In the genomic region with DNA sequence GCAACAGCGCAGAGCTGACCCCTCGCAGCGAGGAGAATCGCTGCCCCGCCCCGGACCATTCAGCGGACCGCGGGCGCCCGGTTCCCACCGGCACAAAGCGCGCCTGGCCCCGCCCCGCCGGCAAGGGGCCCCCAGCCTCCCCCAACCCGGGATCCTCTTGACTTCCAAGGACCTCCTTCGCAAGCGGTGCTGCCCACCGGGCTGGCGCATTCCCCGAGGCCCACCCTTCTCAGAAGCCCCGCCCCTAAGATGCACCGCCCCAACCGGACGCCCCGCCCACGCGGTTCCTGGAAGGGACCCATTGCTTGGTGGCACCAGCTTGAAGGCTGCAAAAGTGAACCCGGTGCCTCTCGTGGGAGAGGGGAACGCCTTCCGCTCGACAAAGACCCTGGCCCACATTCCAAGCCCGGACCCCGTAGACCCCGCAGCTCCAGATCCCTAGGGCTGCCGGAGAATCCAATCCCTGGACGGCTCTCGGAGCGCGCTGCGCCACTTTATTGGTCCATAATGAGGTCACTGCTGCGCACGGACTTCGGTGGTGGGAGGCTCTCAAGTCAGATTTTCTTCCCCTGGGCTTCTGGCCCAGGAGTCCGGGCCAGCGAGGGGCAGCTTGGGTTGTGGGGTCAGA, we compare ENCODE assay signal across 9 cellular contexts. TPM values are rescaled to one million over a fixed set of nuclear protein-coding genes. Genes with fewer than 3 reads are reported as not detected.
DNase-seq lines count a peak whose midpoint lies in the region; ATAC-seq, FAIRE-seq and TF ChIP-seq lines count a peak whose summit lies in the region.
"Had no signal": no experiment of that assay in that cellular context is flagged by ENCODE, and none has a peak within 500 bp of the region (broad histone marks: within the 10 kb centered on the region; RNA-seq: fewer than 3 reads in every experiment).

No MANE protein-coding gene starts in this region.

- POLR2A ChIA-PET in HEK293T (lab: Yijun Ruan, JAX), result interaction anchor here (1.1 to 2.5 kb wide), 3 partner anchors 10 to 96 kb away, joined by 3 to 14 read pairs (median 4); partner anchors contain the start of gene ICMT

- H3K9me3 ChIP-seq in BE2C (no peaks in the 10 kb centered on the region), RWPE2 (ENCODE audit: severe bottlenecking) (no peaks in the 10 kb centered on the region), small intestine (ENCODE audit: control insufficient read depth, low read depth) (no peaks in the 10 kb centered on the region)

- TF ChIP-seq CTCF in BE2C (IDR thresholded peaks at IDR 0.05; ENCODE audit: low read depth, low read length) (no peak), RWPE2 (IDR thresholded peaks at IDR 0.05; ENCODE audit: poor library complexity, severe bottlenecking) (no peak)

- H3K4me1 ChIP-seq in BE2C (no peaks in the 10 kb centered on the region), RWPE2 (ENCODE audit: insufficient read depth, poor library complexity, severe bottlenecking) (no peaks in the 10 kb centered on the region), small intestine (ENCODE audit: control insufficient read depth in 2 of 2, insufficient read depth in 1 of 2, low read depth in 1 of 2, low read length in 1 of 2) (peaks cover 2 to 4% of the 10 kb centered on the region in 2 donors)

- WGBS in small intestine, 3 donors, result 4 to 7% (median 5%) methylated on average over 32 to 49 of the region's 49 CpGs

- FAIRE-seq in small intestine (lab: Jason Lieb, UNC), result no peak

- no peaks in the 10 kb centered on the region for H3K36me3 ChIP-seq in BE2C
- H3K36me3 ChIP-seq in RWPE2 (ENCODE audit: low read depth), result no peaks in the 10 kb centered on the region
- no peaks in the 10 kb centered on the region for H3K36me3 ChIP-seq in small intestine (ENCODE audit: control insufficient read depth in 2 of 2, insufficient read depth in 2 of 2, low read length in 2 of 2)

- DNase-seq in BE2C (peak; percentile 89), HEK293T (ENCODE audit: extremely low spot score) (peak; percentile 71), RWPE2 (ENCODE audit: low spot score) (peak; percentile 72), T47D (ENCODE audit: low read depth in 1 of 2, low spot score in 1 of 2) (peak; percentile 47 to 69), small intestine (peak; percentile 22), NCI-H226 (no peak), mesenteric fat pad (ENCODE audit: low spot score) (no peak)

- H3K4me3 ChIP-seq in BE2C (ENCODE audit: low read depth, low read length) (peak overlapping the region; percentile 52), RWPE2 (ENCODE audit: severe bottlenecking) (peak overlapping the region; percentile 24), small intestine (ENCODE audit: low read depth in 1 of 2, low read length in 2 of 2) (peak overlapping the region in 1 of 2 donors; percentile 17)

- H3K27me3 ChIP-seq in BE2C (peaks cover 20% of the 10 kb centered on the region), RWPE2 (ENCODE audit: insufficient read depth, poor library complexity, severe bottlenecking) (peaks cover 55% of the 10 kb centered on the region), small intestine (ENCODE audit: control insufficient read depth in 2 of 2, insufficient read depth in 2 of 2, low read length in 2 of 2) (peaks cover 13 to 32% of the 10 kb centered on the region in 2 donors)

- H3K27ac ChIP-seq in RWPE2 (ENCODE audit: poor library complexity, severe bottlenecking), result no peak overlapping the region
- no peak overlapping the region for H3K27ac ChIP-seq in small intestine (ENCODE audit: low read depth in 1 of 2, low read length in 1 of 2)

- CTCF ChIA-PET in HEK293T (lab: Yijun Ruan, JAX), result interaction anchor here (0.6 to 3.1 kb wide), 17 partner anchors 8 to 411 kb away, joined by 3 to 28 read pairs (median 6); no protein-coding TSS in a partner anchor

- in situ Hi-C loops in T47D (cut with HindIII; ENCODE audit: low pct_unique_long_range_greater_than_20kb, low sequenced_read_pairs), result no loop called here

- peak; percentile 11 for ATAC-seq in RWPE2 (ENCODE audit: low read depth)
- no peak for ATAC-seq in GM18858 (IDR thresholded peaks at IDR 0.05; ENCODE audit: unreplicated experiment)

TF ChIP-seq in HEK293T, 16 proteins besides CTCF, POLR2A, EP300 and RAD21:
- TF ChIP-seq L3MBTL2 (conservative IDR thresholded peaks at IDR 0.05) (no peak), FOXA1 (IDR thresholded peaks at IDR 0.05) (no peak), ELF4 (IDR thresholded peaks at IDR 0.05) (no peak), BHLHE40 (IDR thresholded peaks at IDR 0.05; ENCODE audit: borderline replicate concordance) (no peak), NFRKB (IDR thresholded peaks at IDR 0.05) (no peak), SUZ12 (IDR thresholded peaks at IDR 0.05) (no peak), SP1 (IDR thresholded peaks at IDR 0.05) (no peak), FOXK2 (IDR thresholded peaks at IDR 0.05) (no peak), HDGF (IDR thresholded peaks at IDR 0.05; ENCODE audit: borderline replicate concordance) (no peak)

RNA-seq across cellular contexts. Expression of gene HES3, which starts 2.0 kb away (rescaled TPM):
- polyA plus RNA-seq in BE2C (2012; ENCODE audit: insufficient read depth, insufficient read length, low read depth), result not detected
- not detected for polyA plus RNA-seq in small intestine
- not detected for total RNA-seq in mesenteric fat pad
- total RNA-seq: skeletal muscle tissue had no signal

RNA-seq across cellular contexts. Expression of gene ICMT, which starts 10.2 kb away (rescaled TPM):
- 25.8 TPM for polyA plus RNA-seq in BE2C (2012; ENCODE audit: insufficient read depth, insufficient read length, low read depth)
- 10 to 100 TPM; 16.5 to 37.0 (median 25.7) TPM for polyA plus RNA-seq in small intestine
- total RNA-seq in mesenteric fat pad, result 72.9 TPM

RNA-seq across cellular contexts. Expression of gene GPR153, which starts 14.9 kb away (rescaled TPM):
- polyA plus RNA-seq in BE2C (2012; ENCODE audit: insufficient read depth, insufficient read length, low read depth), result 2.1 TPM
- polyA plus RNA-seq in small intestine, result 10 to 100 TPM in 2 of 3 donors, 1 to 10 TPM in 1; 6.5 to 34.9 (median 22.2) TPM
- total RNA-seq in mesenteric fat pad, result 32.3 TPM

RNA-seq across cellular contexts. Expression of gene RNF207, which starts 40.1 kb away (rescaled TPM):
- polyA plus RNA-seq in BE2C (2012; ENCODE audit: insufficient read depth, insufficient read length, low read depth), result 19.9 TPM
- 10 to 100 TPM in 1 of 3 donors, 1 to 10 TPM in 2; 5.1 to 29.5 (median 5.7) TPM for polyA plus RNA-seq in small intestine
- 14.7 TPM for total RNA-seq in mesenteric fat pad

RNA-seq across cellular contexts. Expression of gene RPL22, which starts 46.6 kb away (rescaled TPM):
- polyA plus RNA-seq in BE2C (2012; ENCODE audit: insufficient read depth, insufficient read length, low read depth), result 260 TPM
- 100 to 1,000 TPM; 207 to 434 (median 284) TPM for polyA plus RNA-seq in small intestine
- 264 TPM for total RNA-seq in mesenteric fat pad

Comparison
In these comparisons a context has a peak if more than half of its experiments do, and no peak if none do; other contexts are left out.
1. DNase-seq: peak in BE2C (single experiment), HEK293T (single experiment), RWPE2 (single experiment), T47D (2 of 2) and small intestine (single experiment); none in NCI-H226 (single experiment) and mesenteric fat pad (single experiment).